ENCODE assay signal across 1 cellular context in the genomic region with DNA sequence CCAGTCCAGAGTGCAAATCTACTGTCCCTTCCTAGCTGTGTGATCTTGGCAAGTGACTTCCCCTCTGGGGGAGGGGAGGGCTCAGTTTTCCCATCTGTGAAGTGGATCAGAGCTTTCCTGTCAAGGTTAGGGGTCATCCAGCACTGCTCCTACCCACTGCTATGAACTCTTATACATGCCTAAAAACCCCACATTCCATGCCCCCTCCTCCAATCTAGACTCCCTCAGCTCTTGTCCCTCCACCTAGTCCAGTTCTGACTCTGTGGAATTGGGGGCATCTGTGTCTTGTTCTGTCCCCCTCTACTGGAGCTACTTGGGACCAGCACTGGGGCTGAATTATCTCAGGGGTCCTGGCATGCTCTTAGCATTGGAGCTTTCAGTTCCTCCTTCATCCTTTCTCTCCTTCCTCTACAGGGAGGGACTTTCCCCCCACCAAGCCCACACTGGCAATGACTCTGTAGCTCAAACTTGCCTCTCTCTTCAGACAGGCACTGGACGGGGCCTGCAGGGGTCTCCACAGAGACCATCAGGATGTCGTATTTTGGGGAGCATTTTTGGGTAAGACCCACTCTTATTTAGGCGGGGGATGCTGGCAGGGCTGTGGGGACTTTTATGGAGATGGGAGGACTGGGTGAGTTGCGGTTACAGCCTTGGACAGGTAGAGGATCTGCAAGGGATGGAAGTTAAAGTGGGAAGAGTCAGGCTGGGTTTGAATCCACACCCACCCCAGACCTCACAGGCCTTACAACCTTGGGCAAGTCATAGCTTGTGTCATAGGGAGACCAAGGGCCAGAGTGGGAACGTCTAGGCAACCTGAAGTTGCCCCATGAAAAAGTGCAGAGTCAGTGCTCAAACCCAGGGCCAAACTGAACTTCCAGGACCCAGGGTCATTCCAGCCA.
TF ChIP-seq lines count a peak whose summit lies in the region.

No MANE protein-coding gene starts in this region.

TF ChIP-seq in WTC11, 78 proteins besides CTCF, POLR2A, EP300 and RAD21 (continued from another document):
- TF ChIP-seq STAT6 (CRISPR knock-in tag; conservative IDR thresholded peaks at IDR 0.05; ENCODE audit: low read depth) (no peak), OVOL2 (CRISPR knock-in tag; IDR thresholded peaks at IDR 0.05; ENCODE audit: borderline replicate concordance) (no peak), ZBTB21 (CRISPR knock-in tag; IDR thresholded peaks at IDR 0.05; ENCODE audit: borderline replicate concordance) (no peak), SP1 (CRISPR knock-in tag; conservative IDR thresholded peaks at IDR 0.05) (no peak), ARID4B (CRISPR knock-in tag; IDR thresholded peaks at IDR 0.05; ENCODE audit: borderline replicate concordance) (no peak), HMGA2 (CRISPR knock-in tag; IDR thresholded peaks at IDR 0.05) (no peak), GABPB1 (CRISPR knock-in tag; IDR thresholded peaks at IDR 0.05) (no peak), JAZF1 (CRISPR knock-in tag; IDR thresholded peaks at IDR 0.05) (no peak), MYBL2 (CRISPR knock-in tag; IDR thresholded peaks at IDR 0.05) (no peak; the same call in 1 of the 2 replicates)
- TF ChIP-seq, protein P1, sequence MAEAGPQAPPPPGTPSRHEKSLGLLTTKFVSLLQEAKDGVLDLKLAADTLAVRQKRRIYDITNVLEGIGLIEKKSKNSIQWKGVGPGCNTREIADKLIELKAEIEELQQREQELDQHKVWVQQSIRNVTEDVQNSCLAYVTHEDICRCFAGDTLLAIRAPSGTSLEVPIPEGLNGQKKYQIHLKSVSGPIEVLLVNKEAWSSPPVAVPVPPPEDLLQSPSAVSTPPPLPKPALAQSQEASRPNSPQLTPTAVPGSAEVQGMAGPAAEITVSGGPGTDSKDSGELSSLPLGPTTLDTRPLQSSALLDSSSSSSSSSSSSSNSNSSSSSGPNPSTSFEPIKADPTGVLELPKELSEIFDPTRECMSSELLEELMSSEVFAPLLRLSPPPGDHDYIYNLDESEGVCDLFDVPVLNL (CRISPR knock-in tag; IDR thresholded peaks at IDR 0.05; ENCODE audit: borderline replicate concordance, low read depth): no peak
- TF ChIP-seq, protein P2, sequence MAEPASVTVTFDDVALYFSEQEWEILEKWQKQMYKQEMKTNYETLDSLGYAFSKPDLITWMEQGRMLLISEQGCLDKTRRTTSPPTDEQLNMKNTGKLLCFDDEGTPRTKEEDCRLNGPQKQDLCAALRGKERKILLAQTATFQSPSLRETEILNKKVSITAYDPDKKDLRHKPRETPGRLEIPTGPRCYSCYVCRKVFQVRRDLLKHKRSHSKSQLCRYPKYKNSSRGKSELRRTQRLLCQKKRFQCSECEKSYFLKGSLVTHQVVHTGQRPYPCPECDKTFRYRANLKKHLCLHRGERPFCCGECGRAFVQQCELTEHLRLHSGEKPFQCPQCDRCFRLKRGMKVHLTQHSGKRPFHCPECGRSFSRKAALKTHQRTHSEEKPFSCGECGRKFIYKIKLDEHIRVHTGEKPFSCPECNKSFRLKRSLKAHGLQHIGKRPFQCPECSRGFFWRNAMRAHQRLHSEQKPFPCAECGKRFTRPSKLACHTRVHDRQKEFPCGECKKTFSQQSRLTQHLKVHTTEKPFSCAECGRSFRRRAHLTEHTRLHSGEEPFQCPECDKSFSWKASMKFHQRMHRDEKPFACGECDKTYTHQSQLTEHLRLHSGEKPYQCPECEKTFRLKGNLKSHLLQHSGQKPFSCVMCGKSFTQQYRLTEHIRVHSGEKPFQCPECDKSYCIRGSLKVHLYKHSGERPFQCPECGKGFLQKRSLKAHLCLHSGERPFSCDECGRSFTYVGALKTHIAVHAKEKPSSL (CRISPR knock-in tag; conservative IDR thresholded peaks at IDR 0.05): no peak
- TF ChIP-seq, protein P3, sequence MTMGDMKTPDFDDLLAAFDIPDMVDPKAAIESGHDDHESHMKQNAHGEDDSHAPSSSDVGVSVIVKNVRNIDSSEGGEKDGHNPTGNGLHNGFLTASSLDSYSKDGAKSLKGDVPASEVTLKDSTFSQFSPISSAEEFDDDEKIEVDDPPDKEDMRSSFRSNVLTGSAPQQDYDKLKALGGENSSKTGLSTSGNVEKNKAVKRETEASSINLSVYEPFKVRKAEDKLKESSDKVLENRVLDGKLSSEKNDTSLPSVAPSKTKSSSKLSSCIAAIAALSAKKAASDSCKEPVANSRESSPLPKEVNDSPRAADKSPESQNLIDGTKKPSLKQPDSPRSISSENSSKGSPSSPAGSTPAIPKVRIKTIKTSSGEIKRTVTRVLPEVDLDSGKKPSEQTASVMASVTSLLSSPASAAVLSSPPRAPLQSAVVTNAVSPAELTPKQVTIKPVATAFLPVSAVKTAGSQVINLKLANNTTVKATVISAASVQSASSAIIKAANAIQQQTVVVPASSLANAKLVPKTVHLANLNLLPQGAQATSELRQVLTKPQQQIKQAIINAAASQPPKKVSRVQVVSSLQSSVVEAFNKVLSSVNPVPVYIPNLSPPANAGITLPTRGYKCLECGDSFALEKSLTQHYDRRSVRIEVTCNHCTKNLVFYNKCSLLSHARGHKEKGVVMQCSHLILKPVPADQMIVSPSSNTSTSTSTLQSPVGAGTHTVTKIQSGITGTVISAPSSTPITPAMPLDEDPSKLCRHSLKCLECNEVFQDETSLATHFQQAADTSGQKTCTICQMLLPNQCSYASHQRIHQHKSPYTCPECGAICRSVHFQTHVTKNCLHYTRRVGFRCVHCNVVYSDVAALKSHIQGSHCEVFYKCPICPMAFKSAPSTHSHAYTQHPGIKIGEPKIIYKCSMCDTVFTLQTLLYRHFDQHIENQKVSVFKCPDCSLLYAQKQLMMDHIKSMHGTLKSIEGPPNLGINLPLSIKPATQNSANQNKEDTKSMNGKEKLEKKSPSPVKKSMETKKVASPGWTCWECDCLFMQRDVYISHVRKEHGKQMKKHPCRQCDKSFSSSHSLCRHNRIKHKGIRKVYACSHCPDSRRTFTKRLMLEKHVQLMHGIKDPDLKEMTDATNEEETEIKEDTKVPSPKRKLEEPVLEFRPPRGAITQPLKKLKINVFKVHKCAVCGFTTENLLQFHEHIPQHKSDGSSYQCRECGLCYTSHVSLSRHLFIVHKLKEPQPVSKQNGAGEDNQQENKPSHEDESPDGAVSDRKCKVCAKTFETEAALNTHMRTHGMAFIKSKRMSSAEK (CRISPR knock-in tag; IDR thresholded peaks at IDR 0.05; ENCODE audit: borderline replicate concordance): no peak
